ENCODE assay signal across 7 cellular contexts in the genomic region with DNA sequence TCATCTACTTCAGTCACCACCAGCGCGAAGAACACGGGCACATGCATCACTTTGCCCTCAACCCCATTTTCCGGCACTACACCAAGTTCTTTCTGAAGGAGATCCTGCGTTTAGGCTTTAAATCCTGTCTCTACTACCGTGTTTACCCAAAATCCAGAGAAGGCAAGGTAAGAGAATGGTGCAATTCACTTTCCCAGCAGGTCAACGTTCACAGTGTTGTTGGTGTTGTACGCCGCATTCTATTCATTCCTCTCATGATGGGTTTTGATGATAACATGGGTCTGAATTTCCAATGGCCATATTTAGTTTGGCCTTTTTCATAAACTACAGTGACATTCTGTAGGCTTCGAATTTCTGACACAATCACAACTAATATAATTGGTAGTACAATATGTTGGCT.
"Had no signal": no experiment of that assay in that cellular context is flagged by ENCODE, and none has a peak within 500 bp of the region (broad histone marks: within the 10 kb centered on the region; RNA-seq: fewer than 3 reads in every experiment).

No MANE protein-coding gene starts in this region.

- ATAC-seq: K562 had no signal

- H3K4me3 ChIP-seq: K562 had no signal

- H3K27ac ChIP-seq: HL-60, KMS-11 had no signal

- H3K4me2 ChIP-seq: KMS-11 had no signal

- FAIRE-seq: HTR-8/SVneo, K562 had no signal

- H3K9ac ChIP-seq: KMS-11 had no signal

- DNase-seq: IMR-90, KBM-7, KG1 had no signal
